ENCODE assay signal across 8 cellular contexts in genomic region chr2:226471987-226472470, GRCh38.
"Had no signal": no experiment of that assay in that cellular context is flagged by ENCODE, and none has a peak within 500 bp of the region (broad histone marks: within the 10 kb centered on the region; RNA-seq: fewer than 3 reads in every experiment).

No MANE protein-coding gene starts in this region.

- H3K9me3 ChIP-seq: HAP-1 had no signal

- H3K27ac Mint-ChIP-seq: GM23338, HFFc6, IgD-negative memory B cell had no signal

- H3K27me3 Mint-ChIP-seq: IgD-negative memory B cell had no signal

- H3K4me3 Mint-ChIP-seq: GM23338, HFFc6, IgD-negative memory B cell had no signal

- DNase-seq: H7, HFFc6, KBM-7 had no signal

- H3K4me3 ChIP-seq: GM23338, HAP-1 had no signal

- H3K36me3 Mint-ChIP-seq: IgD-negative memory B cell had no signal

- H3K4me1 Mint-ChIP-seq: GM23338, IgD-negative memory B cell had no signal

- H2AFZ ChIP-seq: GM23338 had no signal

- H3K36me3 ChIP-seq: HAP-1 had no signal

- H3K4me1 ChIP-seq: HAP-1 had no signal

- H3K4me2 ChIP-seq: GM23338 had no signal

- FAIRE-seq: H1, HTR-8/SVneo had no signal
